In the genomic region with DNA sequence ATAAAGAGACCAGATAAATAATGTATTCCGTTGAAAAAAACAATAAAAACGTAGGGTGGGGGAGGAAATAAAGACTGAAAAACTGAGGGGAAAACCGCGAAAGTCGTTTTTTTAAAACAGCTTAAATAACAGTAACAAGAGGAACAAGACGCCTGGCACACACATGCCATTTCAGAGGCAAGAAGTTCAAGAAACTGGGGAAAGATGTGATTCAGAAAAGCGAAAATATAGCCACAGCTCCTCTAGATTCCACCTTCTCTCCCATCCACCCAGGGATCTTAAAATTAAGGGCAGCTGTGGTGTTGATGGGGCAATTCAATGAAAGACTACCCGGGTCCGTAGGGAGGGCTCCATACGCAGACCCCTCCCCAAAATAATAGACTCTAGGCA, we compare ENCODE assay signal across 8 cellular contexts. TPM values are rescaled to one million over a fixed set of nuclear protein-coding genes. Genes with fewer than 3 reads are reported as not detected.
DNase-seq lines count a peak whose midpoint lies in the region; ATAC-seq and TF ChIP-seq lines count a peak whose summit lies in the region.

No MANE protein-coding gene starts in this region.

- no peaks in the 10 kb centered on the region for H4K20me1 ChIP-seq in mammary epithelial cell (ENCODE audit: insufficient read depth, low read length)

- ATAC-seq in GM21381 (IDR thresholded peaks at IDR 0.05; ENCODE audit: unreplicated experiment) = no peak
- no peak for ATAC-seq in GM21367 (IDR thresholded peaks at IDR 0.05; ENCODE audit: unreplicated experiment)

- no peak overlapping the region for H2AFZ ChIP-seq in ACC112 (ENCODE audit: low read length, unreplicated experiment)
- peak overlapping the region; percentile 47 for H2AFZ ChIP-seq in mammary epithelial cell (ENCODE audit: low read depth, low read length)

- H3K79me2 ChIP-seq in ACC112 (ENCODE audit: control insufficient read depth, insufficient read depth, low read length, unreplicated experiment) (peaks cover 58% of the 10 kb centered on the region), mammary epithelial cell (ENCODE audit: insufficient read depth, low read length) (peaks cover 47% of the 10 kb centered on the region)

- dilution Hi-C loops in mammary epithelial cell (cut with HindIII; ENCODE audit: low sequenced_read_pairs) = no loop called here

- H3K4me1 ChIP-seq in ACC112 (ENCODE audit: control insufficient read depth, insufficient read depth, low read length, unreplicated experiment) (peaks cover 33% of the 10 kb centered on the region), HUES64 (ENCODE audit: insufficient read depth, low read length) (peaks cover 27% of the 10 kb centered on the region), mammary epithelial cell (ENCODE audit: insufficient read depth, low read length) (peaks cover 30% of the 10 kb centered on the region)

- H3K4me3 ChIP-seq in ACC112 (ENCODE audit: low read depth, low read length) (peak overlapping the region; percentile 92), HUES64 (ENCODE audit: low read length) (peak overlapping the region; percentile 83), mammary epithelial cell (replicated peaks in 1 of 3; ENCODE audit: insufficient read depth in 1 of 3, low read depth in 2 of 3, low read length in 3 of 3) (peak overlapping the region; percentile 81 to 90 (median 89))

- DNase-seq in mammary epithelial cell = no peak
- DNase-seq in midbrain (lab: John Stamatoyannopoulos, UW) = peak; percentile 31
- no peak for DNase-seq in NCI-H510A (lab: John Stamatoyannopoulos, UW)
- DNase-seq in kidney glomerular epithelial cell (lab: John Stamatoyannopoulos, UW) = no peak

- no peak for TF ChIP-seq CTCF in mammary epithelial cell (conservative IDR thresholded peaks at IDR 0.05 in 1 of 2, IDR thresholded peaks at IDR 0.05 in 1 of 2; ENCODE audit: extremely low read depth in 1 of 2, insufficient read depth in 1 of 2, low read depth in 1 of 2, low read length in 2 of 2)

- H3K9ac ChIP-seq in HUES64 (ENCODE audit: low read depth, low read length) (no peak overlapping the region), mammary epithelial cell (ENCODE audit: insufficient read depth, low read length) (peak overlapping the region; percentile 69)

- H3K36me3 ChIP-seq in ACC112 (ENCODE audit: insufficient read depth, low read length) = no peaks in the 10 kb centered on the region
- no peaks in the 10 kb centered on the region for H3K36me3 ChIP-seq in HUES64 (ENCODE audit: insufficient read depth, low read length)
- no peaks in the 10 kb centered on the region for H3K36me3 ChIP-seq in mammary epithelial cell (ENCODE audit: insufficient read depth, low read length)

- H3K27ac ChIP-seq in ACC112 (ENCODE audit: low read depth, low read length) (0 out of 2 replicates have a peak overlapping the region, but pooled peaks have one; percentile 48), HUES64 (ENCODE audit: low read depth, low read length) (no peak overlapping the region), mammary epithelial cell (ENCODE audit: insufficient read depth, low read depth, low read length) (peak overlapping the region; percentile 52)

- peak overlapping the region; percentile 90 for H3K4me2 ChIP-seq in mammary epithelial cell (ENCODE audit: insufficient read depth, low read depth, low read length)

- CTCF ChIA-PET in mammary epithelial cell (lab: Charles Lee; ENCODE audit: low non-redundant PET) = no interaction called here

- no TSS peak for BruUV-seq in mammary epithelial cell (replicated peaks; lab: Mats Ljungman, UMichigan)

- WGBS in HUES64 = 18% methylated on average over 7 of the region's 10 CpGs
- WGBS in mammary epithelial cell (ENCODE audit: low coverage, missing lambda C conversion rate) = 5% methylated on average over 10 of the region's 10 CpGs

- no peaks in the 10 kb centered on the region for H3K27me3 ChIP-seq in ACC112 (ENCODE audit: insufficient read depth, low read length)
- H3K27me3 ChIP-seq in HUES64 (ENCODE audit: insufficient read depth, low read length) = peaks cover 15% of the 10 kb centered on the region; the same call in 1 of the 2 replicates
- H3K27me3 ChIP-seq in mammary epithelial cell (ENCODE audit: insufficient read depth, low read length) = no peaks in the 10 kb centered on the region

- intact Hi-C loops in mammary epithelial cell (cut with micrococcal nuclease) = loop anchor here (2.0 to 5.0 kb wide), 3 partner anchors 39 to 174 kb away; no protein-coding TSS in a partner anchor

- in situ Hi-C loops in mammary epithelial cell (cut with MboI; ENCODE audit: low sequenced_read_pairs in 2 of 2) = no loop called here

- H3K9me3 ChIP-seq in HUES64 (ENCODE audit: insufficient read depth, low read depth, low read length) (no peaks in the 10 kb centered on the region), mammary epithelial cell (replicated peaks; ENCODE audit: insufficient read depth, low read length) (no peaks in the 10 kb centered on the region)

RNA-seq across cellular contexts. Expression of a gene that starts 1.3 kb away (rescaled TPM):
- 46.4 TPM for polyA plus RNA-seq in HUES64 (2013, experiment 1 of 2)
- polyA plus RNA-seq in HUES64 (2013, experiment 2 of 2) = 56.4 TPM
- 10 to 100 TPM in 1 of 2 donors, 1 to 10 TPM in 1; 6.8 to 52.2 TPM for total RNA-seq in mammary epithelial cell
- polyA plus RNA-seq in mammary epithelial cell = 16.6 TPM
- 57.6 TPM for polyA minus RNA-seq in mammary epithelial cell
